17 cellular contexts compared by ENCODE assay signal in genomic region chr11:16194566-16194965, GRCh38.
DNase-seq lines count a peak whose midpoint lies in the region; ATAC-seq and TF ChIP-seq lines count a peak whose summit lies in the region.
"Had no signal": no experiment of that assay in that cellular context is flagged by ENCODE, and none has a peak within 500 bp of the region (broad histone marks: within the 10 kb centered on the region; RNA-seq: fewer than 3 reads in every experiment).

No MANE protein-coding gene starts in this region.

- no peaks in the 10 kb centered on the region for H3K9me2 ChIP-seq in PC-9 (ENCODE audit: insufficient read depth)

- no peak overlapping the region for H2AFZ ChIP-seq in neural progenitor cell (replicated peaks)
- H2AFZ ChIP-seq in PC-9, result no peak overlapping the region
- H2AFZ ChIP-seq: parathyroid adenoma had no signal

- H3K27ac Mint-ChIP-seq in Caco-2 (ENCODE audit: unreplicated experiment) (peak overlapping the region; percentile 71), neural progenitor cell (peak overlapping the region; percentile 11)
- H3K27ac Mint-ChIP-seq: activated naive CD4-positive, alpha-beta T cell treated with anti-CD3 and anti-CD28 coated beads, Interleukin-2, amount 50 U/mL, for 72 hours had no signal

- H3K4me1 Mint-ChIP-seq in Caco-2 (ENCODE audit: low read depth, unreplicated experiment) (peaks cover 41% of the 10 kb centered on the region), neural progenitor cell (peaks cover 34% of the 10 kb centered on the region)

- DNase-seq in Caco-2, result no peak
- DNase-seq in adipocyte (ENCODE audit: low read depth), result peak; percentile 19
- peak in 1 of 2 donors; percentile 69 for DNase-seq in heart right ventricle
- peak; percentile 81 for DNase-seq in neural progenitor cell (ENCODE audit: low spot score)
- no peak for DNase-seq in SHP77 (lab: John Stamatoyannopoulos, UW)
- no peak for DNase-seq in NCI-H524 treated with DMSO at 0.1 percent for 48 hours (lab: John Stamatoyannopoulos, UW)
- DNase-seq in NCI-H345 treated with DMSO at 0.1 percent for 48 hours (lab: John Stamatoyannopoulos, UW; ENCODE audit: unreplicated experiment), result no peak
- DNase-seq in PC-9, result no peak
- DNase-seq: activated CD4-positive, alpha-beta T cell treated with anti-CD3 and anti-CD28 coated beads for 48 hours; central memory CD4-positive, alpha-beta T cell; MV-4-11; stomach; T-helper 9 cell had no signal

- intact Hi-C loops in Caco-2 (cut with micrococcal nuclease; ENCODE audit: unreplicated experiment), result loop anchor here (1.0 to 5.0 kb wide), 3 partner anchors 97 to 162 kb away; partner anchors contain the start of gene SOX6
- intact Hi-C loops in heart right ventricle (cut with DNase I), result loop anchor here in 7 of 10 donors (2.0 to 5.0 kb wide), 5 partner anchors 163 to 418 kb away; partner anchors contain the start of gene SOX6 (in 1 of the 7)
- intact Hi-C loops in PC-9 (cut with micrococcal nuclease; ENCODE audit: unreplicated experiment), result no loop called here

- no peaks in the 10 kb centered on the region for H3K27me3 ChIP-seq in Caco-2 (replicated peaks; ENCODE audit: control insufficient read depth, insufficient read depth, low read length)
- no peaks in the 10 kb centered on the region for H3K27me3 ChIP-seq in adipocyte (replicated peaks; ENCODE audit: control insufficient read depth, insufficient read depth, low read length)
- no peaks in the 10 kb centered on the region for H3K27me3 ChIP-seq in heart right ventricle
- no peaks in the 10 kb centered on the region for H3K27me3 ChIP-seq in neural progenitor cell
- H3K27me3 ChIP-seq in PC-9 (ENCODE audit: insufficient read depth, low read depth), result no peaks in the 10 kb centered on the region
- H3K27me3 ChIP-seq: SJSA1, stomach had no signal

- H3K4me2 ChIP-seq in neural progenitor cell (peak overlapping the region; percentile 45), PC-9 (no peak overlapping the region)

- H3K4me3 ChIP-seq in Caco-2 (ENCODE audit: low read depth, low read length), result no peak overlapping the region
- no peak overlapping the region for H3K4me3 ChIP-seq in adipocyte (ENCODE audit: low read length)
- H3K4me3 ChIP-seq in heart right ventricle, result no peak overlapping the region
- H3K4me3 ChIP-seq in neural progenitor cell, result no peak overlapping the region
- H3K4me3 ChIP-seq in PC-9, result no peak overlapping the region
- H3K4me3 ChIP-seq: GM12878, SJSA1, stomach had no signal

- H3F3A ChIP-seq in neural progenitor cell (ENCODE audit: low read depth) (peaks cover 21% of the 10 kb centered on the region), PC-9 (ENCODE audit: insufficient read depth, low read depth) (no peaks in the 10 kb centered on the region)

- POLR2A ChIA-PET in Caco-2 (lab: Charles Lee), result interaction anchor here (1.2 kb wide), 1 partner anchor 10 kb away, joined by 6 read pairs; no protein-coding TSS in a partner anchor
- POLR2A ChIA-PET in PC-9 (lab: Charles Lee; ENCODE audit: unreplicated experiment), result no interaction called here

- H3K36me3 ChIP-seq in Caco-2 (ENCODE audit: control insufficient read depth, insufficient read depth, low read length), result no peaks in the 10 kb centered on the region
- H3K36me3 ChIP-seq in adipocyte (ENCODE audit: control insufficient read depth, insufficient read depth, low read length, severe bottlenecking), result no peaks in the 10 kb centered on the region
- no peaks in the 10 kb centered on the region for H3K36me3 ChIP-seq in heart right ventricle
- H3K36me3 ChIP-seq in neural progenitor cell, result no peaks in the 10 kb centered on the region
- no peaks in the 10 kb centered on the region for H3K36me3 ChIP-seq in PC-9 (ENCODE audit: low read depth)
- H3K36me3 ChIP-seq: SJSA1, stomach had no signal

- H3K9ac ChIP-seq in adipocyte (ENCODE audit: low read length) (no peak overlapping the region), neural progenitor cell (no peak overlapping the region)
- H3K9ac ChIP-seq: parathyroid adenoma had no signal

- H3K36me3 Mint-ChIP-seq in Caco-2 (ENCODE audit: insufficient read depth, unreplicated experiment), result no peaks in the 10 kb centered on the region
- H3K36me3 Mint-ChIP-seq in neural progenitor cell, result no peaks in the 10 kb centered on the region
- H3K36me3 Mint-ChIP-seq: activated naive CD4-positive, alpha-beta T cell treated with anti-CD3 and anti-CD28 coated beads, Interleukin-2, amount 50 U/mL, for 72 hours had no signal

- 9 to 10% methylated on average over 2 of the region's 2 CpGs for whole genome bisulfite sequencing in heart right ventricle, 2 donors

- H3K4me1 ChIP-seq in Caco-2 (peaks cover 48% of the 10 kb centered on the region), adipocyte (ENCODE audit: control insufficient read depth, insufficient read depth, low read length) (peaks cover 8% of the 10 kb centered on the region), heart right ventricle (peaks cover 0 to 44% (median 34%) of the 10 kb centered on the region in 9 donors), neural progenitor cell (peaks cover 40% of the 10 kb centered on the region), PC-9 (replicated peaks; ENCODE audit: insufficient read depth) (no peaks in the 10 kb centered on the region)
- H3K4me1 ChIP-seq: parathyroid adenoma had no signal

- peak overlapping the region in 9 of 10 donors; percentile 26 to 82 (median 70) for H3K27ac ChIP-seq in heart right ventricle
- H3K27ac ChIP-seq in neural progenitor cell, result peak overlapping the region; percentile 35
- H3K27ac ChIP-seq in PC-9, result no peak overlapping the region
- H3K27ac ChIP-seq: parathyroid adenoma, stomach had no signal

- H4K20me1 ChIP-seq in neural progenitor cell (ENCODE audit: low read depth) (no peaks in the 10 kb centered on the region), PC-9 (ENCODE audit: insufficient read depth) (no peaks in the 10 kb centered on the region)

- H3K79me2 ChIP-seq in neural progenitor cell (ENCODE audit: low read depth), result no peaks in the 10 kb centered on the region
- no peaks in the 10 kb centered on the region for H3K79me2 ChIP-seq in PC-9 (ENCODE audit: low read depth)
- H3K79me2 ChIP-seq: parathyroid adenoma had no signal

- CTCF ChIA-PET in Caco-2 (lab: Charles Lee), result interaction anchor here (1.4 kb wide), 2 partner anchors 10 to 162 kb away, joined by 6 read pairs; partner anchors contain the start of gene SOX6
- CTCF ChIA-PET in PC-9 (lab: Charles Lee), result no interaction called here

- TF ChIP-seq CTCF in Caco-2 (IDR thresholded peaks at IDR 0.05; ENCODE audit: insufficient read depth in 1 of 2, low read depth in 1 of 2, low read length in 1 of 2, severe bottlenecking in 1 of 2, unreplicated experiment in 1 of 2), result no peak
- no peak for TF ChIP-seq CTCF in heart right ventricle (IDR thresholded peaks at IDR 0.05)
- no peak for TF ChIP-seq CTCF in neural progenitor cell (IDR thresholded peaks at IDR 0.05)
- no peak for TF ChIP-seq CTCF in PC-9 (conservative IDR thresholded peaks at IDR 0.05)

- H3K9me3 ChIP-seq in Caco-2 (no peaks in the 10 kb centered on the region), adipocyte (ENCODE audit: control insufficient read depth, low read length) (no peaks in the 10 kb centered on the region), heart right ventricle (no peaks in the 10 kb centered on the region), neural progenitor cell (ENCODE audit: low read depth) (no peaks in the 10 kb centered on the region), PC-9 (ENCODE audit: insufficient read depth, low read depth) (no peaks in the 10 kb centered on the region)
- H3K9me3 ChIP-seq: SJSA1, stomach had no signal

- H3K4me3 Mint-ChIP-seq in Caco-2 (ENCODE audit: unreplicated experiment) (peak overlapping the region; percentile 30), neural progenitor cell (no peak overlapping the region)

- H3K9me3 Mint-ChIP-seq in Caco-2 (ENCODE audit: unreplicated experiment) (no peaks in the 10 kb centered on the region), neural progenitor cell (no peaks in the 10 kb centered on the region)

- peak; percentile 76 to 95 (median 92) for ATAC-seq in heart right ventricle
- ATAC-seq: activated naive CD4-positive, alpha-beta T cell treated with anti-CD3 and anti-CD28 coated beads, Interleukin-2, amount 50 U/mL, for 72 hours; GM12878 had no signal

- H3K27me3 Mint-ChIP-seq in Caco-2 (ENCODE audit: insufficient read depth, unreplicated experiment) (no peaks in the 10 kb centered on the region), neural progenitor cell (ENCODE audit: insufficient read depth, low read depth) (no peaks in the 10 kb centered on the region)

- BruUV-seq in Caco-2 (replicated peaks; lab: Mats Ljungman, UMichigan) (no TSS peak), PC-9 (replicated peaks; lab: Mats Ljungman, UMichigan) (no TSS peak)

Comparison
In these comparisons a context has a peak if more than half of its experiments do, and no peak if none do; other contexts are left out.
1. DNase-seq: peak in adipocyte (single experiment) and neural progenitor cell (single experiment); none in Caco-2 (0 of 2), SHP77 (0 of 2), NCI-H524 treated with DMSO at 0.1 percent for 48 hours (single experiment), NCI-H345 treated with DMSO at 0.1 percent for 48 hours (single experiment) and PC-9 (0 of 2).